ENCODE assay signal across 1 cellular context in genomic region chr15:74389115-74390048, GRCh38.
TF ChIP-seq lines count a peak whose summit lies in the region.

No MANE protein-coding gene starts in this region.

TF ChIP-seq in K562, 482 proteins besides CTCF, POLR2A, EP300 and RAD21 (continued from another document):
- TF ChIP-seq CHD7 (IDR thresholded peaks at IDR 0.05; ENCODE audit: low read depth, low read length) (no peak), FOXO4 (CRISPR knock-in tag; IDR thresholded peaks at IDR 0.05) (no peak), TAF9B (IDR thresholded peaks at IDR 0.05; ENCODE audit: partially characterized antibody) (no peak), ZC3H8 (IDR thresholded peaks at IDR 0.05) (no peak), MBD1 (CRISPR knock-in tag; IDR thresholded peaks at IDR 0.05) (no peak), HOXB6 (CRISPR knock-in tag; IDR thresholded peaks at IDR 0.05; ENCODE audit: borderline replicate concordance) (0 out of 2 replicates have a peak, but pooled peaks have one; percentile 27), JUN (IDR thresholded peaks at IDR 0.05; ENCODE audit: borderline replicate concordance, low read depth, low read length) (peak; percentile 63; the same call in 1 of the 2 replicates), JUN (CRISPR knock-in tag; IDR thresholded peaks at IDR 0.05; ENCODE audit: borderline replicate concordance) (no peak), USF1 (CRISPR knock-in tag; IDR thresholded peaks at IDR 0.05) (no peak), CBFA2T3 (IDR thresholded peaks at IDR 0.05) (peak; percentile 99), TOE1 (IDR thresholded peaks at IDR 0.05; ENCODE audit: borderline replicate concordance) (peak; percentile 75; the same call in 1 of the 2 replicates), TOE1 (CRISPR knock-in tag; IDR thresholded peaks at IDR 0.05; ENCODE audit: borderline replicate concordance, low read depth) (no peak), GATAD2A (IDR thresholded peaks at IDR 0.05) (peak; percentile 91), ESRRA (IDR thresholded peaks at IDR 0.05; ENCODE audit: borderline replicate concordance, low read depth) (peak; percentile 95; the same call in 1 of the 2 replicates)
TF ChIP-seq in K562: peak in this region for 254.
